32 cellular contexts compared by ENCODE assay signal in the genomic region with DNA sequence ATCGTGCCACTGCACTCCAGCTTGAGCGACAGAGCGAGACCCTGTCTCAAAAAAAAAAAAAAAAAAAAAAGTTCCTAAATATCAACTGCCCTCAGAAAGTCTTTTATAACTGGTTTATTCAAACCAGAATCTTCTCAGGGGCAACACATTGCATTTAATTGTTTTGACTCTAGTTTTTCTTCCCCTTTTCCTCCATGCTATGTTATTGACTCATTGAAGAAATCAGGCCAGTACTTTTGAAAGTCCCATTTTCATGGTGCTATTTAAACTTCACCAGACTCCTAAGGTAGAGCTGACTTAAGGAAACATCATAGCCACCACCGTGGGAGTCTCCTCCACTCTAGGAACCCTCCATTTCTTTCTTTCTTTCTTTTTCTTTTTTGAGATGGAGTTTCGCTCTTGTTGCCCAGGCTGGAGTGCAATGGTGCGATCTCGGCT.
DNase-seq lines count a peak whose midpoint lies in the region; ATAC-seq and TF ChIP-seq lines count a peak whose summit lies in the region.
"Had no signal": no experiment of that assay in that cellular context is flagged by ENCODE, and none has a peak within 500 bp of the region (broad histone marks: within the 10 kb centered on the region; RNA-seq: fewer than 3 reads in every experiment).

No MANE protein-coding gene starts in this region.

- TF ChIP-seq POLR2A in heart left ventricle (IDR thresholded peaks at IDR 0.05) (no peak), vagina (IDR thresholded peaks at IDR 0.05) (no peak)

- peak overlapping the region in 5 of 9 donors; percentile 15 to 82 (median 70) for H3K27ac Mint-ChIP-seq in naive thymus-derived CD4-positive, alpha-beta T cell
- no peak overlapping the region for H3K27ac Mint-ChIP-seq in CD8-positive, alpha-beta T cell
- H3K27ac Mint-ChIP-seq: activated CD4-positive, alpha-beta memory T cell treated with anti-CD3 and anti-CD28 coated beads for 36 hours; activated naive CD4-positive, alpha-beta T cell treated with anti-CD3 and anti-CD28 coated beads, Interleukin-2, amount 50 U/mL, for 72 hours; activated T-helper 17 cell treated with anti-CD3 and anti-CD28 coated beads, Interleukin-2, amount 50 U/mL, for 72 hours; progenitor cell of endocrine pancreas; T-helper 1 cell treated with Interleukin-12 subunit alpha and Interleukin-12 subunit beta and Interleukin-4 antibody, amounts not matched to agents 30 μg/mL and 1 μg/mL, for 36 hours had no signal

- peak overlapping the region in 1 of 10 donors; percentile 17 for H3K4me3 Mint-ChIP-seq in naive thymus-derived CD4-positive, alpha-beta T cell
- H3K4me3 Mint-ChIP-seq in CD8-positive, alpha-beta T cell, result no peak overlapping the region
- H3K4me3 Mint-ChIP-seq: activated CD4-positive, alpha-beta memory T cell treated with anti-CD3 and anti-CD28 coated beads for 36 hours; activated T-helper 17 cell treated with anti-CD3 and anti-CD28 coated beads, Interleukin-2, amount 50 U/mL, for 72 hours; effector memory CD8-positive, alpha-beta T cell; T-helper 1 cell treated with Interleukin-12 subunit alpha and Interleukin-12 subunit beta and Interleukin-4 antibody, amounts not matched to agents 30 μg/mL and 1 μg/mL, for 36 hours had no signal

- H3K36me3 ChIP-seq in heart left ventricle, result no peaks in the 10 kb centered on the region
- H3K36me3 ChIP-seq in naive thymus-derived CD4-positive, alpha-beta T cell (ENCODE audit: control insufficient read depth in 2 of 3, insufficient read depth in 3 of 3, low read length in 3 of 3), result no peaks in the 10 kb centered on the region
- no peaks in the 10 kb centered on the region for H3K36me3 ChIP-seq in vagina
- no peaks in the 10 kb centered on the region for H3K36me3 ChIP-seq in CD8-positive, alpha-beta T cell (ENCODE audit: insufficient read depth, low read length)
- H3K36me3 ChIP-seq: colonic mucosa, neutrophil, right lobe of liver, thoracic aorta had no signal

- CTCF ChIA-PET in naive thymus-derived CD4-positive, alpha-beta T cell (lab: Charles Lee), result interaction anchor here (0.7 kb wide), 1 partner anchor 12 kb away, joined by 5 read pairs; no protein-coding TSS in a partner anchor
- CTCF ChIA-PET in CD8-positive, alpha-beta T cell (lab: Charles Lee), result no interaction called here

- H3K27me3 Mint-ChIP-seq in naive thymus-derived CD4-positive, alpha-beta T cell, result peaks cover 0 to 6% (median 0%) of the 10 kb centered on the region in 5 donors
- no peaks in the 10 kb centered on the region for H3K27me3 Mint-ChIP-seq in CD8-positive, alpha-beta T cell (ENCODE audit: low read depth)
- H3K27me3 Mint-ChIP-seq: activated CD4-positive, alpha-beta memory T cell treated with anti-CD3 and anti-CD28 coated beads for 36 hours; activated T-helper 17 cell treated with anti-CD3 and anti-CD28 coated beads, Interleukin-2, amount 50 U/mL, for 72 hours; progenitor cell of endocrine pancreas had no signal

- no peak for TF ChIP-seq CTCF in heart left ventricle (IDR thresholded peaks at IDR 0.05)
- no peak for TF ChIP-seq CTCF in vagina (IDR thresholded peaks at IDR 0.05)
- no peak for TF ChIP-seq CTCF in CD8-positive, alpha-beta T cell (IDR thresholded peaks at IDR 0.05)

- peaks cover 0 to 4% (median 0%) of the 10 kb centered on the region in 11 donors for H3K9me3 Mint-ChIP-seq in naive thymus-derived CD4-positive, alpha-beta T cell
- peaks cover 3% of the 10 kb centered on the region for H3K9me3 Mint-ChIP-seq in CD8-positive, alpha-beta T cell
- H3K9me3 Mint-ChIP-seq: activated CD4-positive, alpha-beta memory T cell treated with anti-CD3 and anti-CD28 coated beads for 36 hours; activated T-helper 17 cell treated with anti-CD3 and anti-CD28 coated beads, Interleukin-2, amount 50 U/mL, for 72 hours; effector memory CD8-positive, alpha-beta T cell; T-helper 1 cell treated with Interleukin-12 subunit alpha and Interleukin-12 subunit beta and Interleukin-4 antibody, amounts not matched to agents 30 μg/mL and 1 μg/mL, for 36 hours had no signal

- intact Hi-C loops in heart left ventricle (cut with DNase I), result loop anchor here in 2 of 10 donors (10.0 kb wide), 1 partner anchor 97 kb away; no protein-coding TSS in a partner anchor
- intact Hi-C loops in left cardiac atrium (cut with DNase I), result no loop called here
- intact Hi-C loops in naive thymus-derived CD4-positive, alpha-beta T cell (cut with micrococcal nuclease), result no loop called here
- intact Hi-C loops in vagina (cut with DNase I), result loop anchor here (10.0 kb wide), 2 partner anchors 53 to 83 kb away; a partner anchor contains a TSS
- intact Hi-C loops in CD8-positive, alpha-beta T cell (cut with DNase I, micrococcal nuclease), result no loop called here

- peaks cover 0 to 33% (median 3%) of the 10 kb centered on the region in 12 donors for H3K4me1 ChIP-seq in heart left ventricle
- peaks cover 0 to 48% of the 10 kb centered on the region in 2 donors for H3K4me1 ChIP-seq in naive thymus-derived CD4-positive, alpha-beta T cell (ENCODE audit: control insufficient read depth in 2 of 2, insufficient read depth in 2 of 2, low read length in 2 of 2)
- peaks cover 37% of the 10 kb centered on the region for H3K4me1 ChIP-seq in vagina
- peaks cover 36% of the 10 kb centered on the region for H3K4me1 ChIP-seq in CD8-positive, alpha-beta T cell (ENCODE audit: insufficient read depth, low read length)
- H3K4me1 ChIP-seq: colonic mucosa, foreskin keratinocyte had no signal

- H3K4me3 ChIP-seq in heart left ventricle (no peak overlapping the region), vagina (no peak overlapping the region)
- no peak overlapping the region for H3K4me3 ChIP-seq in naive thymus-derived CD4-positive, alpha-beta T cell (ENCODE audit: low read length)
- no peak overlapping the region for H3K4me3 ChIP-seq in CD8-positive, alpha-beta T cell (ENCODE audit: low read depth, low read length)
- H3K4me3 ChIP-seq: A549, colonic mucosa, hepatocyte, right lobe of liver, SK-N-MC, thoracic aorta had no signal

- H3K4me1 Mint-ChIP-seq in naive thymus-derived CD4-positive, alpha-beta T cell, result peaks cover 31 to 92% (median 75%) of the 10 kb centered on the region in 7 donors
- peaks cover 35% of the 10 kb centered on the region for H3K4me1 Mint-ChIP-seq in CD8-positive, alpha-beta T cell (ENCODE audit: low read depth)

- no peaks in the 10 kb centered on the region for H3K27me3 ChIP-seq in heart left ventricle
- H3K27me3 ChIP-seq in naive thymus-derived CD4-positive, alpha-beta T cell (ENCODE audit: control insufficient read depth in 2 of 2, insufficient read depth in 2 of 2, low read length in 2 of 2), result no peaks in the 10 kb centered on the region
- H3K27me3 ChIP-seq in vagina, result no peaks in the 10 kb centered on the region
- H3K27me3 ChIP-seq in CD8-positive, alpha-beta T cell (ENCODE audit: insufficient read depth, low read length), result no peaks in the 10 kb centered on the region
- H3K27me3 ChIP-seq: colonic mucosa, hepatocyte, right lobe of liver had no signal

- POLR2A ChIA-PET in naive thymus-derived CD4-positive, alpha-beta T cell (lab: Charles Lee), result interaction anchor here (0.6 to 5.4 kb wide), 5 partner anchors 10 to 94 kb away, joined by 3 to 38 read pairs (median 3); no protein-coding TSS in a partner anchor
- POLR2A ChIA-PET in CD8-positive, alpha-beta T cell (lab: Charles Lee), result no interaction called here

- peaks cover 0 to 23% (median 6%) of the 10 kb centered on the region in 5 donors for H3K36me3 Mint-ChIP-seq in naive thymus-derived CD4-positive, alpha-beta T cell
- no peaks in the 10 kb centered on the region for H3K36me3 Mint-ChIP-seq in CD8-positive, alpha-beta T cell
- H3K36me3 Mint-ChIP-seq: activated CD4-positive, alpha-beta memory T cell treated with anti-CD3 and anti-CD28 coated beads for 36 hours had no signal

- WGBS in heart left ventricle, 4 donors, result 80 to 95% (median 92%) methylated on average over 7 of the region's 7 CpGs

- H3K27ac ChIP-seq in heart left ventricle (peak overlapping the region in 10 of 12 donors; percentile 17 to 66 (median 48)), vagina (peak overlapping the region; percentile 67)
- no peak overlapping the region for H3K27ac ChIP-seq in naive thymus-derived CD4-positive, alpha-beta T cell (ENCODE audit: low read depth, low read length)
- H3K27ac ChIP-seq in CD8-positive, alpha-beta T cell (ENCODE audit: low read depth, low read length), result no peak overlapping the region
- H3K27ac ChIP-seq: colonic mucosa, foreskin keratinocyte, hepatocyte, neutrophil, SK-N-MC, thoracic aorta had no signal

- ATAC-seq in heart left ventricle (no peak), left cardiac atrium (no peak), HG02759 (IDR thresholded peaks at IDR 0.05; ENCODE audit: unreplicated experiment) (peak; percentile 32), GM19455 (IDR thresholded peaks at IDR 0.05; ENCODE audit: unreplicated experiment) (no peak)
- ATAC-seq in naive thymus-derived CD4-positive, alpha-beta T cell, result no peak
- ATAC-seq in stimulated activated naive CD8-positive, alpha-beta T cell treated with anti-CD3 and anti-CD28 coated beads, Interleukin-15, Interleukin-2, amounts not matched to agents 100 U/mL and 50 U/mL, for 24 hours, result no peak
- ATAC-seq in CD8-positive, alpha-beta T cell, result no peak
- ATAC-seq: A549; activated naive CD4-positive, alpha-beta T cell treated with anti-CD3 and anti-CD28 coated beads, Interleukin-2, amount 50 U/mL, for 72 hours; activated T-helper 17 cell treated with anti-CD3 and anti-CD28 coated beads, Interleukin-2, amount 50 U/mL, for 72 hours; effector memory CD8-positive, alpha-beta T cell; foreskin keratinocyte; left colon had no signal

- no peaks in the 10 kb centered on the region for H3K9me3 ChIP-seq in heart left ventricle
- no peaks in the 10 kb centered on the region for H3K9me3 ChIP-seq in naive thymus-derived CD4-positive, alpha-beta T cell (ENCODE audit: control insufficient read depth in 2 of 3, low read length in 3 of 3)
- no peaks in the 10 kb centered on the region for H3K9me3 ChIP-seq in vagina
- no peaks in the 10 kb centered on the region for H3K9me3 ChIP-seq in CD8-positive, alpha-beta T cell (ENCODE audit: low read length)
- H3K9me3 ChIP-seq: A549, colonic mucosa, neutrophil, right lobe of liver, thoracic aorta had no signal

- DNase-seq in heart left ventricle (no peak), left cardiac atrium (no peak), vagina (ENCODE audit: extremely low spot score in 2 of 2) (no peak)
- no peak for DNase-seq in naive thymus-derived CD4-positive, alpha-beta T cell
- DNase-seq in stimulated activated naive CD8-positive, alpha-beta T cell treated with anti-CD3 and anti-CD28 coated beads, Interleukin-15, Interleukin-2, amounts not matched to agents 100 U/mL and 50 U/mL, for 24 hours, result no peak
- no peak for DNase-seq in CD8-positive, alpha-beta T cell
- DNase-seq: activated CD4-positive, alpha-beta memory T cell treated with anti-CD3 and anti-CD28 coated beads for 36 hours; activated CD4-positive, CD25-positive, alpha-beta regulatory T cell treated with anti-CD3 and anti-CD28 coated beads, Interleukin-2, amount 50 U/mL, for 72 hours; activated CD8-positive, alpha-beta memory T cell treated with anti-CD3 and anti-CD28 coated beads, Interleukin-2, amount 50 U/mL, for 4 hours; AML-193; colonic mucosa; effector memory CD8-positive, alpha-beta T cell; foreskin keratinocyte; left colon; NCI-H1417 treated with DMSO at 0.1 percent for 48 hours; NCI-H2081; NCI-H226; right lobe of liver; RPMI8226; stimulated activated CD4-positive, alpha-beta T cell treated with anti-CD3 and anti-CD28 coated beads, Interleukin-4, amount 100 ng/mL, for 24 hours; stimulated activated naive CD4-positive, alpha-beta T cell had no signal

Comparison
In these comparisons a context has a peak if more than half of its experiments do, and no peak if none do; other contexts are left out.
1. H3K27ac ChIP-seq: peak in heart left ventricle (10 of 12) and vagina (single experiment); none in naive thymus-derived CD4-positive, alpha-beta T cell (single experiment) and CD8-positive, alpha-beta T cell (single experiment).